1 cellular context compared by ENCODE assay signal in the genomic region with DNA sequence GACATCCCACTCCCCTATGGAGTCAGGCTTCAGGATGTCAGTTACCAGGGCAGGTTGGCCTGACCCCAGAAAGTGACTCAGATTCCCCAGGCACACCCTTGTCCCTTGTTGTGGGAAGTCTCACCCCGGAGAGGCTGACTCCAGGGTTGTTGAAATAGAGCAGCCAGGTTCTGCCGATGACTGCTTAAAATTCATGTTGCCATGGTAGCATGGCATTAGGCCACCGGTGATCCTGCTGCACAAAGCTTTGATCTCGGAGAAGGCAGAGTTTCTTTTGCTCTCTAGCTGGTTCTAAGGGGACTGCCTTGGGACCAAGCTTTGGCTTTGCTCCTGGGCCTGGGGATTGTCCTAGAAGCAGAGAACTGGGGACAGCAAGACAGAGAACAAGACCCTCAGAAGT.
TF ChIP-seq lines count a peak whose summit lies in the region.

No MANE protein-coding gene starts in this region.

TF ChIP-seq in IMR-90, 13 proteins besides CTCF, POLR2A, EP300 and RAD21 (continued from another document):
- TF ChIP-seq, protein P1, sequence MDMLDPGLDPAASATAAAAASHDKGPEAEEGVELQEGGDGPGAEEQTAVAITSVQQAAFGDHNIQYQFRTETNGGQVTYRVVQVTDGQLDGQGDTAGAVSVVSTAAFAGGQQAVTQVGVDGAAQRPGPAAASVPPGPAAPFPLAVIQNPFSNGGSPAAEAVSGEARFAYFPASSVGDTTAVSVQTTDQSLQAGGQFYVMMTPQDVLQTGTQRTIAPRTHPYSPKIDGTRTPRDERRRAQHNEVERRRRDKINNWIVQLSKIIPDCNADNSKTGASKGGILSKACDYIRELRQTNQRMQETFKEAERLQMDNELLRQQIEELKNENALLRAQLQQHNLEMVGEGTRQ (IDR thresholded peaks at IDR 0.05; ENCODE audit: low read depth, low read length), result no peak
- TF ChIP-seq MAFK (IDR thresholded peaks at IDR 0.05; ENCODE audit: low read depth, low read length) (no peak), MXI1 (IDR thresholded peaks at IDR 0.05; ENCODE audit: borderline replicate concordance, low read depth, low read length) (no peak), CEBPB (IDR thresholded peaks at IDR 0.05; ENCODE audit: low read depth, low read length) (no peak)
